ENCODE assay signal across 12 cellular contexts in genomic region chr3:16841354-16841753, GRCh38. TPM values are rescaled to one million over a fixed set of nuclear protein-coding genes. Genes with fewer than 3 reads are reported as not detected.
DNase-seq lines count a peak whose midpoint lies in the region; ATAC-seq, FAIRE-seq and TF ChIP-seq lines count a peak whose summit lies in the region.
"Had no signal": no experiment of that assay in that cellular context is flagged by ENCODE, and none has a peak within 500 bp of the region (broad histone marks: within the 10 kb centered on the region; RNA-seq: fewer than 3 reads in every experiment).

No MANE protein-coding gene starts in this region.

- no peak overlapping the region for H2AFZ ChIP-seq in HepG2 (ENCODE audit: low read length)

- TF ChIP-seq RAD21 in liver (IDR thresholded peaks at IDR 0.05) (no peak), HepG2 (CRISPR knock-in tag; IDR thresholded peaks at IDR 0.05) (no peak)

- ATAC-seq in HepG2 = no peak
- no peak for ATAC-seq in T-cell (replicated peaks in 1 of 4)
- no peak for ATAC-seq in HG03342 (IDR thresholded peaks at IDR 0.05; ENCODE audit: unreplicated experiment)
- ATAC-seq in GM21825 (IDR thresholded peaks at IDR 0.05; ENCODE audit: unreplicated experiment) = no peak

- H3K27me3 ChIP-seq in liver (ENCODE audit: control insufficient read depth in 4 of 4, insufficient read depth in 4 of 4, low read length in 3 of 4) (no peaks in the 10 kb centered on the region), HepG2 (ENCODE audit: control insufficient read depth in 1 of 2, insufficient read depth in 2 of 2, low read length in 2 of 2) (peaks cover 0 to 11% of the 10 kb centered on the region in 2 experiments; a peak in 3 of 5 replicates), transverse colon (no peaks in the 10 kb centered on the region)
- H3K27me3 ChIP-seq: BE2C had no signal

- H3K4me1 ChIP-seq in liver (ENCODE audit: control insufficient read depth in 4 of 4, insufficient read depth in 4 of 4, low read length in 3 of 4) = peaks cover 8 to 66% (median 39%) of the 10 kb centered on the region in 4 donors
- H3K4me1 ChIP-seq in HepG2 (ENCODE audit: insufficient read depth, low read length) = no peaks in the 10 kb centered on the region
- H3K4me1 ChIP-seq in transverse colon = peaks cover 5 to 36% (median 18%) of the 10 kb centered on the region in 4 donors
- H3K4me1 ChIP-seq: BE2C had no signal

- intact Hi-C loops in HepG2 (cut with micrococcal nuclease; ENCODE audit: unreplicated experiment) = no loop called here
- intact Hi-C loops in transverse colon (cut with DNase I; ENCODE audit: low total_unique reads) = no loop called here

- H3K4me2 ChIP-seq in HepG2 (ENCODE audit: low read depth, low read length) = no peak overlapping the region

- H3K9me3 Mint-ChIP-seq in T-cell = no peaks in the 10 kb centered on the region

- CTCF ChIA-PET in HepG2 (lab: Yijun Ruan, JAX; ENCODE audit: low intra/inter-chr PET ratio, low total read pairs) (no interaction called here), T-cell (lab: Charles Lee) (interaction anchor here (0.6 to 3.6 kb wide), 6 partner anchors 13 to 416 kb away, joined by 3 to 27 read pairs (median 6); partner anchors contain the start of gene PLCL2 (in 1 of the 2))

- BruUV-seq in HepG2 (replicated peaks; lab: Mats Ljungman, UMichigan) = no TSS peak

- no peaks in the 10 kb centered on the region for H3K36me3 Mint-ChIP-seq in T-cell

- no peaks in the 10 kb centered on the region for H3K27me3 Mint-ChIP-seq in T-cell

- H4K20me1 ChIP-seq in HepG2 (ENCODE audit: insufficient read depth, low read length) = no peaks in the 10 kb centered on the region

- in situ Hi-C loops in HepG2 (cut with HindIII; ENCODE audit: extremely low pct_ligation_motif_present, low pct_unique_long_range_greater_than_20kb) = no loop called here
- in situ Hi-C loops in transverse colon (cut with MboI; ENCODE audit: low pct_ligation_motif_present in 1 of 4, low pct_unique_long_range_greater_than_20kb in 1 of 4, low sequenced_read_pairs in 3 of 4) = loop anchor here in 1 of 4 donors (25.0 kb wide), 1 partner anchor 396 kb away; no protein-coding TSS in a partner anchor

- peak overlapping the region; percentile 28 to 48 (median 41) for H3K4me3 ChIP-seq in liver (ENCODE audit: low read depth in 1 of 3, low read length in 3 of 3)
- H3K4me3 ChIP-seq in HepG2 (replicated peaks in 1 of 3; ENCODE audit: insufficient read depth in 1 of 3, low read depth in 2 of 3, low read length in 3 of 3) = no peak overlapping the region
- no peak overlapping the region for H3K4me3 ChIP-seq in transverse colon

- H3K9me3 ChIP-seq in liver (ENCODE audit: control insufficient read depth in 4 of 4, low read length in 3 of 4) = no peaks in the 10 kb centered on the region
- H3K9me3 ChIP-seq in HepG2 (ENCODE audit: low read length) = no peaks in the 10 kb centered on the region
- H3K9me3 ChIP-seq in transverse colon = no peaks in the 10 kb centered on the region
- H3K9me3 ChIP-seq: BE2C had no signal

- TF ChIP-seq EP300 in HepG2 (IDR thresholded peaks at IDR 0.05; ENCODE audit: low read depth in 2 of 2, low read length in 2 of 2) (no peak), HepG2 (CRISPR knock-in tag; IDR thresholded peaks at IDR 0.05; ENCODE audit: borderline replicate concordance) (no peak), transverse colon (IDR thresholded peaks at IDR 0.05; ENCODE audit: low read depth) (no peak)

- WGBS in liver = 23% methylated on average over 6 of the region's 6 CpGs
- WGBS in HepG2 (ENCODE audit: low lambda C conversion rate) = 7% methylated on average over 6 of the region's 6 CpGs
- WGBS in transverse colon (ENCODE audit: low coverage in 1 of 2), 2 donors = 43 to 53% methylated on average over 6 of the region's 6 CpGs

- DNase-seq in HepG2 (ENCODE audit: low spot score) (no peak), T-cell (no peak), transverse colon (no peak), cerebellar nuclear complex (lab: John Stamatoyannopoulos, UW) (no peak)
- DNase-seq: BE2C, GF-D8, NCI-H1105 treated with DMSO at 0.1 percent for 48 hours, NCI-H526 had no signal

- H3K79me2 ChIP-seq in HepG2 (ENCODE audit: insufficient read depth, low read length) = no peaks in the 10 kb centered on the region

- H3K36me3 ChIP-seq in liver (ENCODE audit: control insufficient read depth in 4 of 4, insufficient read depth in 3 of 4, low read depth in 1 of 4, low read length in 3 of 4) = no peaks in the 10 kb centered on the region
- H3K36me3 ChIP-seq in HepG2 (replicated peaks in 1 of 2; ENCODE audit: control insufficient read depth in 1 of 2, insufficient read depth in 2 of 2, low read length in 2 of 2) = no peaks in the 10 kb centered on the region
- no peaks in the 10 kb centered on the region for H3K36me3 ChIP-seq in transverse colon
- H3K36me3 ChIP-seq: BE2C had no signal

- peaks cover 79 to 84% (median 84%) of the 10 kb centered on the region in 3 donors for H3K4me1 Mint-ChIP-seq in T-cell

- TF ChIP-seq CTCF in liver (IDR thresholded peaks at IDR 0.05; ENCODE audit: low read depth, low read length, missing input control) (no peak), HepG2 (CRISPR knock-in tag; IDR thresholded peaks at IDR 0.05) (no peak), transverse colon (IDR thresholded peaks at IDR 0.05) (no peak)

- POLR2A ChIA-PET in HepG2 (lab: Yijun Ruan, JAX) (no interaction called here), T-cell (lab: Charles Lee) (interaction anchor here (0.6 to 1.2 kb wide), 7 partner anchors 8 to 1900 kb away, joined by 3 to 7 read pairs (median 3); partner anchors contain the start of gene PLCL2 (in 1 of the 2))

- H3K27ac ChIP-seq in liver (ENCODE audit: low read depth in 1 of 2, low read length in 2 of 2) = peak overlapping the region; percentile 66 to 68
- H3K27ac ChIP-seq in HepG2 (ENCODE audit: extremely low read length, insufficient read depth, low read length) = no peak overlapping the region
- H3K27ac ChIP-seq in transverse colon = peak overlapping the region; percentile 58 to 74 (median 72)

- H3K27ac Mint-ChIP-seq in T-cell = peak overlapping the region; percentile 95 to 100

- no peak for TF ChIP-seq POLR2A in HepG2 (IDR thresholded peaks at IDR 0.05; ENCODE audit: insufficient read depth in 1 of 2, low read depth in 2 of 2, low read length in 2 of 2)
- TF ChIP-seq POLR2A in transverse colon (IDR thresholded peaks at IDR 0.05) = no peak

- H3K9ac ChIP-seq in liver (ENCODE audit: low read depth in 1 of 2, low read length in 2 of 2) (peak overlapping the region; percentile 22 to 49), HepG2 (ENCODE audit: insufficient read depth, low read depth, low read length) (no peak overlapping the region)

- H3K4me3 Mint-ChIP-seq in T-cell = peak overlapping the region; percentile 68 to 83 (median 79)

- FAIRE-seq in HepG2 (lab: Jason Lieb, UNC) = no peak
- peak; percentile 5 for FAIRE-seq in islet of Langerhans (lab: Jason Lieb, UNC)

TF ChIP-seq in liver, 16 proteins besides CTCF, POLR2A, EP300 and RAD21:
- TF ChIP-seq EGR1 (IDR thresholded peaks at IDR 0.05; ENCODE audit: low read depth in 2 of 2) = no peak
- TF ChIP-seq ATF3 (IDR thresholded peaks at IDR 0.05) = no peak
- TF ChIP-seq RXRA (IDR thresholded peaks at IDR 0.05) = no peak
- no peak for TF ChIP-seq FOXA2 (IDR thresholded peaks at IDR 0.05)
- no peak for TF ChIP-seq MAX (IDR thresholded peaks at IDR 0.05)

RNA-seq across cellular contexts. Expression of gene PLCL2, which starts 43.4 kb away (rescaled TPM):
- total RNA-seq in liver (10 to 100 TPM; 16.3 to 16.5 TPM), HepG2 (2016; rRNA removed; fragmentation: Illumina TruSeq; extraction: Trizol) (not detected in 2 replicates), T-cell (10 to 100 TPM; 53.4 to 68.1 (median 60.9) TPM), transverse colon (10 to 100 TPM; 17.2 to 41.4 (median 35.9) TPM)
- polyA plus RNA-seq in liver (1 to 10 TPM; 1.5 to 2.6 TPM), HepG2 (2011; rRNA removed) (not detected in 2 replicates)
- not detected in 2 replicates for total RNA-seq in HepG2 (2016; cell fraction: cytosol; rRNA removed; fragmentation: Illumina TruSeq; extraction: Trizol; ENCODE audit: low read depth)
- 0.04 TPM in 1 of 2 replicates, not detected in the other for total RNA-seq in HepG2 (2016; cell fraction: insoluble cytoplasmic fraction; rRNA removed; fragmentation: Illumina TruSeq; extraction: Trizol)
- total RNA-seq in HepG2 (2016; cell fraction: membrane; rRNA removed; fragmentation: Illumina TruSeq; extraction: Trizol) = not detected in 2 replicates
- total RNA-seq in HepG2 (2016; cell fraction: nucleus; rRNA removed; fragmentation: Illumina TruSeq; extraction: Trizol) = not detected in 2 replicates
- not detected in 2 replicates for polyA plus RNA-seq in HepG2 (2011; cell fraction: cytosol; rRNA removed)
- polyA plus RNA-seq in HepG2 (2011; cell fraction: nucleus; rRNA removed) = not detected in 2 replicates
- not detected in 2 replicates for polyA plus RNA-seq in HepG2 (2012)
- polyA plus RNA-seq in HepG2 (2016; cell fraction: cytosol; fragmentation: Illumina TruSeq; extraction: Trizol; ENCODE audit: low read depth) = not detected in 2 replicates
- polyA plus RNA-seq in HepG2 (2016; cell fraction: insoluble cytoplasmic fraction; fragmentation: Illumina TruSeq; extraction: Trizol; ENCODE audit: low read depth) = not detected in 2 replicates
- polyA plus RNA-seq in HepG2 (2016; cell fraction: membrane; fragmentation: Illumina TruSeq; extraction: Trizol; ENCODE audit: low read depth) = not detected in 2 replicates
- polyA plus RNA-seq in HepG2 (2016; cell fraction: nucleus; fragmentation: Illumina TruSeq; extraction: Trizol; ENCODE audit: insufficient read depth, low read depth) = not detected in 2 replicates
- 5.6 TPM in 1 of 2 replicates, not detected in the other for polyA minus RNA-seq in HepG2 (2011; rRNA and poly(A)+ RNA removed; ENCODE audit: low replicate concordance)
- not detected in 2 replicates for polyA minus RNA-seq in HepG2 (2011; cell fraction: cytosol; rRNA and poly(A)+ RNA removed)
- polyA minus RNA-seq in HepG2 (2011; cell fraction: nucleus; rRNA and poly(A)+ RNA removed) = not detected in 2 replicates

Comparison
In these comparisons a context has a peak if more than half of its experiments do, and no peak if none do; other contexts are left out.
1. H3K4me3 ChIP-seq: peak in liver (3 of 3); none in HepG2 (0 of 3) and transverse colon (0 of 4).
2. RNA of gene PLCL2, which starts 43.4 kb away (total RNA-seq): 53.4 to 68.1 TPM in T-cell, 17.2 to 41.4 TPM in transverse colon and 16.3 to 16.5 TPM in liver; 0.04 TPM in HepG2; every median in the first group is over 10 times any median in the second.